Comparison of ENCODE assay signal across 20 cellular contexts in the genomic region with DNA sequence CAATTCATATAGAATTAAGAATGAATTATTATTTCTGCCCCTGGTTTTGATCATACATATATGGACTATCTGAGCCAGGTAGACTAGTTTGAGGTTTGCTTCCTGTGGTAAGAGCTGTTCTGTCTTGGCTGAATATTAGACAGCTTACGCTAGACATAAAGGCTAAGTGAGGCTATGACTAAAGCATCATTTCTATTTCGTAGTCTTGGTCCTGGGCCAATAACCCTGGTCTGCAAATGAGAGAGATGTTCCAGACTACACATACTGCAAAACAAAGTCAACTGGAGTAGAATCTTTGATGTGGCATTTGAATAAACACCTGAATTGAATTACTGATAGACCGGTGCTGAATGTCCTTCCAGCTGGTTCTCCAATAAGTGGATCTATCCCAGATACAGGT. TPM values are rescaled to one million over a fixed set of nuclear protein-coding genes. Genes with fewer than 3 reads are reported as not detected.
DNase-seq lines count a peak whose midpoint lies in the region; FAIRE-seq and TF ChIP-seq lines count a peak whose summit lies in the region.
"Had no signal": no experiment of that assay in that cellular context is flagged by ENCODE, and none has a peak within 500 bp of the region (broad histone marks: within the 10 kb centered on the region; RNA-seq: fewer than 3 reads in every experiment).

No MANE protein-coding gene starts in this region.

- H3K27me3 ChIP-seq in astrocyte (ENCODE audit: insufficient read depth, low read length) (no peaks in the 10 kb centered on the region), fibroblast of lung (ENCODE audit: control insufficient read depth, insufficient read depth, low read length) (no peaks in the 10 kb centered on the region)

- H3K36me3 ChIP-seq in astrocyte (ENCODE audit: insufficient read depth, low read length): no peaks in the 10 kb centered on the region
- H3K36me3 ChIP-seq in fibroblast of lung (ENCODE audit: control insufficient read depth, insufficient read depth, low read length): no peaks in the 10 kb centered on the region

- H3K27ac Mint-ChIP-seq in astrocyte (ENCODE audit: unreplicated experiment) (no peak overlapping the region), osteocyte (ENCODE audit: unreplicated experiment) (no peak overlapping the region), progenitor cell of endocrine pancreas (no peak overlapping the region)
- H3K27ac Mint-ChIP-seq: CD14-positive monocyte; CD8-positive, alpha-beta T cell had no signal

- H3K4me3 ChIP-seq in astrocyte (ENCODE audit: insufficient read depth, low read depth, low read length) (no peak overlapping the region), fibroblast of lung (replicated peaks in 1 of 4; ENCODE audit: control extremely low read depth in 1 of 4, insufficient read depth in 1 of 4, low read depth in 3 of 4, low read length in 4 of 4) (no peak overlapping the region), skeletal muscle cell (ENCODE audit: low read depth, low read length) (no peak overlapping the region)

- H3K4me3 Mint-ChIP-seq in astrocyte (ENCODE audit: unreplicated experiment) (no peak overlapping the region), osteocyte (ENCODE audit: unreplicated experiment) (no peak overlapping the region), progenitor cell of endocrine pancreas (ENCODE audit: low read depth) (no peak overlapping the region)
- H3K4me3 Mint-ChIP-seq: CD14-positive monocyte; CD8-positive, alpha-beta T cell had no signal

- TF ChIP-seq CTCF in astrocyte (IDR thresholded peaks at IDR 0.05; ENCODE audit: insufficient read depth, low read depth, low read length) (no peak), fibroblast of lung (conservative IDR thresholded peaks at IDR 0.05 in 1 of 2, IDR thresholded peaks at IDR 0.05 in 1 of 2; ENCODE audit: low read depth in 1 of 2, low read length in 2 of 2) (no peak), osteocyte (IDR thresholded peaks at IDR 0.05) (no peak), progenitor cell of endocrine pancreas (IDR thresholded peaks at IDR 0.05; ENCODE audit: unreplicated experiment) (no peak)

- H3K9me3 ChIP-seq in astrocyte (ENCODE audit: insufficient read depth, low read depth, low read length): no peaks in the 10 kb centered on the region
- H3K9me3 ChIP-seq in fibroblast of lung (ENCODE audit: control insufficient read depth, insufficient read depth, low read depth, low read length): no peaks in the 10 kb centered on the region

- H3K4me1 ChIP-seq in astrocyte (ENCODE audit: insufficient read depth, low read length): peaks cover 10% of the 10 kb centered on the region
- H3K4me1 ChIP-seq in fibroblast of lung (ENCODE audit: control insufficient read depth, extremely low read depth, insufficient read depth, low read length): no peaks in the 10 kb centered on the region

- no peak overlapping the region for H3K9ac ChIP-seq in astrocyte (ENCODE audit: low read length)
- no peak overlapping the region for H3K9ac ChIP-seq in fibroblast of lung (ENCODE audit: insufficient read depth, low read length)

- H3K27me3 Mint-ChIP-seq in astrocyte (ENCODE audit: low read depth, unreplicated experiment) (no peaks in the 10 kb centered on the region), osteocyte (ENCODE audit: unreplicated experiment) (peaks cover 46% of the 10 kb centered on the region), progenitor cell of endocrine pancreas (no peaks in the 10 kb centered on the region)

- peaks cover 8% of the 10 kb centered on the region for H3K4me1 Mint-ChIP-seq in astrocyte (ENCODE audit: low read depth, unreplicated experiment)
- no peaks in the 10 kb centered on the region for H3K4me1 Mint-ChIP-seq in osteocyte (ENCODE audit: unreplicated experiment)
- H3K4me1 Mint-ChIP-seq in progenitor cell of endocrine pancreas (ENCODE audit: low read depth): peaks cover 18% of the 10 kb centered on the region

- H4K20me1 ChIP-seq in astrocyte (ENCODE audit: insufficient read depth, low read length) (no peaks in the 10 kb centered on the region), fibroblast of lung (ENCODE audit: control insufficient read depth, extremely low read depth, insufficient read depth, low read length) (no peaks in the 10 kb centered on the region)

- H2AFZ ChIP-seq in astrocyte (ENCODE audit: low read depth, low read length) (no peak overlapping the region), fibroblast of lung (ENCODE audit: low read length) (no peak overlapping the region)

- DNase-seq in NCI-H510A treated with DMSO at 0.1 percent for 48 hours (lab: John Stamatoyannopoulos, UW): peak; percentile 1
- DNase-seq in NCI-H510A (lab: John Stamatoyannopoulos, UW): no peak
- DNase-seq in astrocyte (ENCODE audit: low read depth): peak; percentile 47
- DNase-seq in fibroblast of lung (ENCODE audit: low read depth in 2 of 2): peak; percentile 14 to 66
- DNase-seq in skeletal muscle cell (ENCODE audit: low read depth): peak; percentile 25
- no peak for DNase-seq in osteocyte (ENCODE audit: extremely low spot score, unreplicated experiment)
- no peak for DNase-seq in progenitor cell of endocrine pancreas (ENCODE audit: low spot score, unreplicated experiment)
- DNase-seq in NCI-H1048 (lab: John Stamatoyannopoulos, UW): no peak
- DNase-seq: CD8-positive, alpha-beta T cell; COR-L47; DMS153; DND-41; GDM1 had no signal

- H3K9me3 Mint-ChIP-seq in astrocyte (ENCODE audit: unreplicated experiment) (no peaks in the 10 kb centered on the region), osteocyte (ENCODE audit: unreplicated experiment) (no peaks in the 10 kb centered on the region), progenitor cell of endocrine pancreas (ENCODE audit: low read depth) (no peaks in the 10 kb centered on the region)
- H3K9me3 Mint-ChIP-seq: CD8-positive, alpha-beta T cell had no signal

- H3K27ac ChIP-seq in astrocyte (ENCODE audit: low read depth, low read length) (no peak overlapping the region), fibroblast of lung (ENCODE audit: insufficient read depth, low read length) (no peak overlapping the region)
- H3K27ac ChIP-seq: 22Rv1 had no signal

- H3K36me3 Mint-ChIP-seq in astrocyte (ENCODE audit: low read depth, unreplicated experiment): no peaks in the 10 kb centered on the region
- H3K36me3 Mint-ChIP-seq in osteocyte (ENCODE audit: unreplicated experiment): no peaks in the 10 kb centered on the region
- no peaks in the 10 kb centered on the region for H3K36me3 Mint-ChIP-seq in progenitor cell of endocrine pancreas (ENCODE audit: insufficient read depth)
- H3K36me3 Mint-ChIP-seq: CD8-positive, alpha-beta T cell had no signal

- H3K4me2 ChIP-seq in astrocyte (ENCODE audit: low read length) (peak overlapping the region; percentile 3), fibroblast of lung (ENCODE audit: extremely low read depth, insufficient read depth, low read length) (no peak overlapping the region)

- H3K79me2 ChIP-seq in astrocyte (ENCODE audit: insufficient read depth, low read length) (no peaks in the 10 kb centered on the region), fibroblast of lung (ENCODE audit: control insufficient read depth, insufficient read depth, low read length) (no peaks in the 10 kb centered on the region)

- FAIRE-seq in astrocyte (lab: Jason Lieb, UNC): no peak
- FAIRE-seq: D721Med, GM12892, GM19239, H54, HTR-8/SVneo had no signal

RNA-seq across cellular contexts. Expression of a gene that starts 40.8 kb away (rescaled TPM):
- total RNA-seq in astrocyte: 0.46 and 0.66 TPM in 2 replicates
- 0.66 and 1.5 TPM in 2 replicates for total RNA-seq in fibroblast of lung
- 0.70 and 1.2 TPM in 2 replicates for polyA plus RNA-seq in fibroblast of lung
- 0.43 and 0.54 TPM in 2 replicates for polyA plus RNA-seq in fibroblast of lung (2012)
- 1.8 TPM in 1 of 2 replicates, not detected in the other for polyA minus RNA-seq in fibroblast of lung (ENCODE audit: low replicate concordance)
- total RNA-seq in osteocyte: 0.43 TPM in 1 of 2 replicates, not detected in the other
- total RNA-seq in progenitor cell of endocrine pancreas: 4.9 and 6.5 TPM in 2 replicates
- total RNA-seq: CD8-positive, alpha-beta T cell had no signal

Comparison
In these comparisons a context has a peak if more than half of its experiments do, and no peak if none do; other contexts are left out.
1. DNase-seq: peak in NCI-H510A treated with DMSO at 0.1 percent for 48 hours (single experiment), astrocyte (single experiment), fibroblast of lung (2 of 2) and skeletal muscle cell (single experiment); none in NCI-H510A (single experiment), osteocyte (single experiment), progenitor cell of endocrine pancreas (single experiment) and NCI-H1048 (single experiment).